ENCODE assay signal across 16 cellular contexts in genomic region chr1:11331036-11331765, GRCh38.
"Had no signal": no experiment of that assay in that cellular context is flagged by ENCODE, and none has a peak within 500 bp of the region (broad histone marks: within the 10 kb centered on the region; RNA-seq: fewer than 3 reads in every experiment).

No MANE protein-coding gene starts in this region.

- H3K4me1 ChIP-seq: body of pancreas, esophagus muscularis mucosa, sigmoid colon, tibial artery had no signal

- H3K36me3 ChIP-seq: esophagus muscularis mucosa, sigmoid colon, tibial artery had no signal

- H3K4me3 ChIP-seq: body of pancreas, coronary artery, esophagus muscularis mucosa, sigmoid colon, tibial artery had no signal

- FAIRE-seq: endometrium, urothelium cell line had no signal

- H3K27ac ChIP-seq: body of pancreas, coronary artery, esophagus muscularis mucosa, sigmoid colon, tibial artery had no signal

- ATAC-seq: activated T-cell treated with anti-CD3 and anti-CD28 coated beads, Interleukin-2, amount 50 U/mL, for 4 hours; body of pancreas; naive thymus-derived CD8-positive, alpha-beta T cell; stimulated activated memory B cell treated with anti-CD40 and anti-IgM and Interleukin-4, amounts not matched to agents 10 μg/mL and 1 μg/mL and 100 μg/mL, for 72 hours; T-cell had no signal

- H3K9me3 ChIP-seq: body of pancreas, esophagus muscularis mucosa, sigmoid colon, tibial artery had no signal

- DNase-seq: activated CD4-positive, alpha-beta T cell treated with anti-CD3 and anti-CD28 coated beads, Interleukin-2, amount 10 ng/mL, durations not matched to agents 7 days and 5 days; activated CD8-positive, alpha-beta memory T cell treated with anti-CD3 and anti-CD28 coated beads, Interleukin-2, amount 50 U/mL, for 4 hours; activated naive CD4-positive, alpha-beta T cell treated with anti-CD3 and anti-CD28 coated beads for 36 hours; activated T-cell treated with anti-CD3 and anti-CD28 coated beads, Interleukin-2, amount 50 U/mL, for 4 hours; body of pancreas; naive thymus-derived CD8-positive, alpha-beta T cell; sigmoid colon; stimulated activated CD4-positive, alpha-beta T cell treated with anti-CD3 and anti-CD28 coated beads, Interleukin-4, amount 100 ng/mL, for 24 hours; T-cell; T1000; tibial artery had no signal
